In the genomic region with DNA sequence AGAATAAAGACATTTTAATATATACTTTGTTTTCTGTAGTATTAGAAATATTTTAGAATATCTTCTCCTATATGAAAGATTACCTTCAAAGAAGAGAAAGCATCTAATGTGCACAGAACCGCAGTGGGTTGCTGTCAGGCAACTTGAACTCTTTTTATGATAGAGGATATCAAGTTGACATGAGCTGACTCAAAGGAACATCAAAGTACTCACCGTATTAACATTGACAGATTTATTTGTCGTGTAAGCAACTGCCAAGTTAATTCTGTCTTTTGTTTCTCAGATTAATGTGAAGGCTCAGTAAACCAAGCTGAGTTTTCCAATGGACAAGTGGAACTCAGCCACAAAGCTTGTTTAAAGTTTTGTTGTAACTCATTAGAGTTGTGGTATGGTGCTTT, we compare ENCODE assay signal across 2 cellular contexts.
TF ChIP-seq lines count a peak whose summit lies in the region.

No MANE protein-coding gene starts in this region.

TF ChIP-seq in SK-N-SH, 30 proteins besides CTCF, POLR2A, EP300 and RAD21:
- TF ChIP-seq PBX3 (IDR thresholded peaks at IDR 0.05), result peak; percentile 49
- no peak for TF ChIP-seq MXI1 (IDR thresholded peaks at IDR 0.05; ENCODE audit: low read depth, low read length)
- TF ChIP-seq RCOR1 (IDR thresholded peaks at IDR 0.05; ENCODE audit: low read length), result no peak
- no peak for TF ChIP-seq TAF1 (IDR thresholded peaks at IDR 0.05; ENCODE audit: borderline replicate concordance, low read depth, low read length)
- no peak for TF ChIP-seq FOSL2 (IDR thresholded peaks at IDR 0.05; ENCODE audit: borderline replicate concordance, low read depth)
- no peak; the same call in 1 of the 2 replicates for TF ChIP-seq TCF12 (IDR thresholded peaks at IDR 0.05)
- no peak for TF ChIP-seq CHD2 (IDR thresholded peaks at IDR 0.05; ENCODE audit: low read length, partially characterized antibody)

TF ChIP-seq in SK-N-SH treated with all-trans-retinoic acid at 6 μM for 48 hours, 23 proteins besides CTCF, POLR2A, EP300 and RAD21:
- TF ChIP-seq, protein P1, sequence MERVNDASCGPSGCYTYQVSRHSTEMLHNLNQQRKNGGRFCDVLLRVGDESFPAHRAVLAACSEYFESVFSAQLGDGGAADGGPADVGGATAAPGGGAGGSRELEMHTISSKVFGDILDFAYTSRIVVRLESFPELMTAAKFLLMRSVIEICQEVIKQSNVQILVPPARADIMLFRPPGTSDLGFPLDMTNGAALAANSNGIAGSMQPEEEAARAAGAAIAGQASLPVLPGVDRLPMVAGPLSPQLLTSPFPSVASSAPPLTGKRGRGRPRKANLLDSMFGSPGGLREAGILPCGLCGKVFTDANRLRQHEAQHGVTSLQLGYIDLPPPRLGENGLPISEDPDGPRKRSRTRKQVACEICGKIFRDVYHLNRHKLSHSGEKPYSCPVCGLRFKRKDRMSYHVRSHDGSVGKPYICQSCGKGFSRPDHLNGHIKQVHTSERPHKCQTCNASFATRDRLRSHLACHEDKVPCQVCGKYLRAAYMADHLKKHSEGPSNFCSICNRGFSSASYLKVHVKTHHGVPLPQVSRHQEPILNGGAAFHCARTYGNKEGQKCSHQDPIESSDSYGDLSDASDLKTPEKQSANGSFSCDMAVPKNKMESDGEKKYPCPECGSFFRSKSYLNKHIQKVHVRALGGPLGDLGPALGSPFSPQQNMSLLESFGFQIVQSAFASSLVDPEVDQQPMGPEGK (CRISPR knock-in tag; IDR thresholded peaks at IDR 0.05; ENCODE audit: borderline replicate concordance), result no peak
- TF ChIP-seq ZC3H10 (CRISPR knock-in tag; IDR thresholded peaks at IDR 0.05), result no peak
- TF ChIP-seq, protein P2, sequence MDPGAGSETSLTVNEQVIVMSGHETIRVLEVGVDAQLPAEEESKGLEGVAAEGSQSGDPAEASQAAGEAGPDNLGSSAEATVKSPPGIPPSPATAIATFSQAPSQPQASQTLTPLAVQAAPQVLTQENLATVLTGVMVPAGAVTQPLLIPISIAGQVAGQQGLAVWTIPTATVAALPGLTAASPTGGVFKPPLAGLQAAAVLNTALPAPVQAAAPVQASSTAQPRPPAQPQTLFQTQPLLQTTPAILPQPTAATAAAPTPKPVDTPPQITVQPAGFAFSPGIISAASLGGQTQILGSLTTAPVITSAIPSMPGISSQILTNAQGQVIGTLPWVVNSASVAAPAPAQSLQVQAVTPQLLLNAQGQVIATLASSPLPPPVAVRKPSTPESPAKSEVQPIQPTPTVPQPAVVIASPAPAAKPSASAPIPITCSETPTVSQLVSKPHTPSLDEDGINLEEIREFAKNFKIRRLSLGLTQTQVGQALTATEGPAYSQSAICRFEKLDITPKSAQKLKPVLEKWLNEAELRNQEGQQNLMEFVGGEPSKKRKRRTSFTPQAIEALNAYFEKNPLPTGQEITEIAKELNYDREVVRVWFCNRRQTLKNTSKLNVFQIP (CRISPR knock-in tag; IDR thresholded peaks at IDR 0.05; ENCODE audit: borderline replicate concordance, low read depth), result no peak
- TF ChIP-seq ARNTL (CRISPR knock-in tag; IDR thresholded peaks at IDR 0.05; ENCODE audit: borderline replicate concordance, low read depth), result no peak
- no peak for TF ChIP-seq CSDC2 (CRISPR knock-in tag; IDR thresholded peaks at IDR 0.05)
- no peak for TF ChIP-seq OSR1 (CRISPR knock-in tag; IDR thresholded peaks at IDR 0.05)
- no peak for TF ChIP-seq TSHZ2 (CRISPR knock-in tag; IDR thresholded peaks at IDR 0.05)
- TF ChIP-seq, protein P3, sequence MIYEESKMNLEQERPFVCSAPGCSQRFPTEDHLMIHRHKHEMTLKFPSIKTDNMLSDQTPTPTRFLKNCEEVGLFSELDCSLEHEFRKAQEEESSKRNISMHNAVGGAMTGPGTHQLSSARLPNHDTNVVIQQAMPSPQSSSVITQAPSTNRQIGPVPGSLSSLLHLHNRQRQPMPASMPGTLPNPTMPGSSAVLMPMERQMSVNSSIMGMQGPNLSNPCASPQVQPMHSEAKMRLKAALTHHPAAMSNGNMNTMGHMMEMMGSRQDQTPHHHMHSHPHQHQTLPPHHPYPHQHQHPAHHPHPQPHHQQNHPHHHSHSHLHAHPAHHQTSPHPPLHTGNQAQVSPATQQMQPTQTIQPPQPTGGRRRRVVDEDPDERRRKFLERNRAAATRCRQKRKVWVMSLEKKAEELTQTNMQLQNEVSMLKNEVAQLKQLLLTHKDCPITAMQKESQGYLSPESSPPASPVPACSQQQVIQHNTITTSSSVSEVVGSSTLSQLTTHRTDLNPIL (CRISPR knock-in tag; IDR thresholded peaks at IDR 0.05; ENCODE audit: low read depth), result no peak
- TF ChIP-seq TCF4 (CRISPR knock-in tag; IDR thresholded peaks at IDR 0.05; ENCODE audit: borderline replicate concordance), result no peak
- no peak for TF ChIP-seq TOX (CRISPR knock-in tag; IDR thresholded peaks at IDR 0.05; ENCODE audit: borderline replicate concordance)
TF ChIP-seq in SK-N-SH treated with all-trans-retinoic acid at 6 μM for 48 hours: peak in this region for 0.
